In the genomic region with DNA sequence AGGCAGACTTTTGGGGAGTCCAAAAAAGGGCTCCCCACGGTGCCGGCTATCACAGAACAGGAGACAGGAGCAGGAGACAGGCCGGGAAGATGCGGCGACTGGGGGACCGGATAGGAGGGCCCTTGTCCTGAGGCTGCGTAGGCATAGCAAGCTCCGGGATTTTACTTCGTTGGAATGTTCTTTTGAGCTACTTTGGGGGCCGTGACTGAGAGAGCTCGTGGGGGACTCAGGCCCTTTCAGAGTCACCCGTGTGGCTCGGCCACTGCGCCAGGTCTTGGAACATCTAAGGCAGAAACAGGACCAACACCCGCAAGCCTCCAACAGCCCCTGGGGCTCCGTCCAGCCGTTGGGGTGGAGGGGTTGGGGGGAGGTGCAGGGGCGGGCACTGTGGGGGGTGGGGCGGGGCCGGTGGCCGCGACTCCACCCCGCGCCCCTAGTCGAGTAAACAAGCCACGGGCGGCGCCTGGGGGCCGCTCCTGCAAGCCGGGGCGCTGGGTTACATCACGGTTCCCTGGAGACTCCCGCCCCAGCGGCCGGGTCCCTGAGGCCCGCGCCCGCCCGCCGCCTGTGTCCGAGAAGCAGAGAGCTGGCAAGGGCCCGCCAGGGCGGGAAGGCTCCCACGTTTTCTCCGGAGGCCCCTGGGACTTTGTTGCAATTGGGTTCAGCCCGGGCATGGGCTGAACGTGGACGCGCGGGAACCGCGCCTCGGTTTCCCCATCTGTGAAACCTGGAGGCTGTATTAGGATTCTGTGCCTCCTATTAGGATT, we compare ENCODE assay signal across 2 cellular contexts.
TF ChIP-seq lines count a peak whose summit lies in the region.

No MANE protein-coding gene starts in this region.

TF ChIP-seq in GM12878, 131 proteins besides CTCF, POLR2A, EP300 and RAD21:
- TF ChIP-seq, protein P1, sequence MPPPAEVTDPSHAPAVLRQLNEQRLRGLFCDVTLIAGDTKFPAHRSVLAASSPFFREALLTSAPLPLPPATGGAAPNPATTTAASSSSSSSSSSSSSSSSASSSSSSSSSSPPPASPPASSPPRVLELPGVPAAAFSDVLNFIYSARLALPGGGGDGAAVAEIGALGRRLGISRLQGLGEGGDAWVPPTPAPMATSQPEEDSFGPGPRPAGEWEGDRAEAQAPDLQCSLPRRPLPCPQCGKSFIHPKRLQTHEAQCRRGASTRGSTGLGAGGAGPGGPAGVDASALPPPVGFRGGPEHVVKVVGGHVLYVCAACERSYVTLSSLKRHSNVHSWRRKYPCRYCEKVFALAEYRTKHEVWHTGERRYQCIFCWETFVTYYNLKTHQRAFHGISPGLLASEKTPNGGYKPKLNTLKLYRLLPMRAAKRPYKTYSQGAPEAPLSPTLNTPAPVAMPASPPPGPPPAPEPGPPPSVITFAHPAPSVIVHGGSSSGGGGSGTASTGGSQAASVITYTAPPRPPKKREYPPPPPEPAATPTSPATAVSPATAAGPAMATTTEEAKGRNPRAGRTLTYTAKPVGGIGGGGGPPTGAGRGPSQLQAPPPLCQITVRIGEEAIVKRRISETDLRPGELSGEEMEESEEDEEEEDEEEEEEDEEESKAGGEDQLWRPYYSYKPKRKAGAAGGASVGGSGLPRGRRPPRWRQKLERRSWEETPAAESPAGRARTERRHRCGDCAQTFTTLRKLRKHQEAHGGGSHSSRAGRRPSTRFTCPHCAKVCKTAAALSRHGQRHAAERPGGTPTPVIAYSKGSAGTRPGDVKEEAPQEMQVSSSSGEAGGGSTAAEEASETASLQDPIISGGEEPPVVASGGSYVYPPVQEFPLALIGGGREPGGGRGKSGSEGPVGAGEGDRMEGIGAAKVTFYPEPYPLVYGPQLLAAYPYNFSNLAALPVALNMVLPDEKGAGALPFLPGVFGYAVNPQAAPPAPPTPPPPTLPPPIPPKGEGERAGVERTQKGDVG (CRISPR knock-in tag; IDR thresholded peaks at IDR 0.05), result no peak
- peak; percentile 25 for TF ChIP-seq MEF2B (IDR thresholded peaks at IDR 0.05; ENCODE audit: partially characterized antibody, poor library complexity, severe bottlenecking)

TF ChIP-seq in HepG2, 621 proteins besides CTCF, POLR2A, EP300 and RAD21 (continues in another document):
- 0 out of 2 replicates have a peak, but pooled peaks have one; percentile 33 for TF ChIP-seq ZNF674 (CRISPR knock-in tag; IDR thresholded peaks at IDR 0.05; ENCODE audit: low read depth)
- TF ChIP-seq, protein P2, sequence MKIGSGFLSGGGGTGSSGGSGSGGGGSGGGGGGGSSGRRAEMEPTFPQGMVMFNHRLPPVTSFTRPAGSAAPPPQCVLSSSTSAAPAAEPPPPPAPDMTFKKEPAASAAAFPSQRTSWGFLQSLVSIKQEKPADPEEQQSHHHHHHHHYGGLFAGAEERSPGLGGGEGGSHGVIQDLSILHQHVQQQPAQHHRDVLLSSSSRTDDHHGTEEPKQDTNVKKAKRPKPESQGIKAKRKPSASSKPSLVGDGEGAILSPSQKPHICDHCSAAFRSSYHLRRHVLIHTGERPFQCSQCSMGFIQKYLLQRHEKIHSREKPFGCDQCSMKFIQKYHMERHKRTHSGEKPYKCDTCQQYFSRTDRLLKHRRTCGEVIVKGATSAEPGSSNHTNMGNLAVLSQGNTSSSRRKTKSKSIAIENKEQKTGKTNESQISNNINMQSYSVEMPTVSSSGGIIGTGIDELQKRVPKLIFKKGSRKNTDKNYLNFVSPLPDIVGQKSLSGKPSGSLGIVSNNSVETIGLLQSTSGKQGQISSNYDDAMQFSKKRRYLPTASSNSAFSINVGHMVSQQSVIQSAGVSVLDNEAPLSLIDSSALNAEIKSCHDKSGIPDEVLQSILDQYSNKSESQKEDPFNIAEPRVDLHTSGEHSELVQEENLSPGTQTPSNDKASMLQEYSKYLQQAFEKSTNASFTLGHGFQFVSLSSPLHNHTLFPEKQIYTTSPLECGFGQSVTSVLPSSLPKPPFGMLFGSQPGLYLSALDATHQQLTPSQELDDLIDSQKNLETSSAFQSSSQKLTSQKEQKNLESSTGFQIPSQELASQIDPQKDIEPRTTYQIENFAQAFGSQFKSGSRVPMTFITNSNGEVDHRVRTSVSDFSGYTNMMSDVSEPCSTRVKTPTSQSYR (CRISPR knock-in tag; IDR thresholded peaks at IDR 0.05; ENCODE audit: borderline replicate concordance), result peak; percentile 76; the same call in 1 of the 2 replicates
- TF ChIP-seq ZNF33B (CRISPR knock-in tag; IDR thresholded peaks at IDR 0.05), result no peak
- TF ChIP-seq FOXA1 (IDR thresholded peaks at IDR 0.05), result no peak
- TF ChIP-seq FOXA1 (CRISPR knock-in tag; IDR thresholded peaks at IDR 0.05), result peak; percentile 88
- TF ChIP-seq HNRNPLL (IDR thresholded peaks at IDR 0.05; ENCODE audit: low read depth, low read length, poor library complexity, severe bottlenecking), result peak; percentile 30
- peak; percentile 14; the same call in 1 of the 2 replicates for TF ChIP-seq MEIS2 (CRISPR knock-in tag; IDR thresholded peaks at IDR 0.05)
- TF ChIP-seq ZMYM4 (CRISPR knock-in tag; IDR thresholded peaks at IDR 0.05), result peak; percentile 33; the same call in 1 of the 2 replicates
- TF ChIP-seq RBFOX2 (IDR thresholded peaks at IDR 0.05; ENCODE audit: low read depth, low read length), result peak; percentile 81
- no peak; the same call in 1 of the 2 replicates for TF ChIP-seq KLF13 (CRISPR knock-in tag; IDR thresholded peaks at IDR 0.05)
- TF ChIP-seq KDM3A (CRISPR knock-in tag; IDR thresholded peaks at IDR 0.05; ENCODE audit: low read depth), result peak; percentile 68; the same call in 1 of the 2 replicates
- peak; percentile 76; the same call in 1 of the 2 replicates for TF ChIP-seq ZSCAN31 (CRISPR knock-in tag; IDR thresholded peaks at IDR 0.05; ENCODE audit: low read depth)
- TF ChIP-seq, protein P3, sequence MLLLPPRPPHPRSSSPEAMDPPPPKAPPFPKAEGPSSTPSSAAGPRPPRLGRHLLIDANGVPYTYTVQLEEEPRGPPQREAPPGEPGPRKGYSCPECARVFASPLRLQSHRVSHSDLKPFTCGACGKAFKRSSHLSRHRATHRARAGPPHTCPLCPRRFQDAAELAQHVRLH (CRISPR knock-in tag; IDR thresholded peaks at IDR 0.05; ENCODE audit: borderline replicate concordance, low read depth), result no peak
- TF ChIP-seq BCL6 (CRISPR knock-in tag; IDR thresholded peaks at IDR 0.05), result peak; percentile 75
- TF ChIP-seq ISL2 (CRISPR knock-in tag; IDR thresholded peaks at IDR 0.05), result peak; percentile 19; the same call in 1 of the 2 replicates
- TF ChIP-seq HNRNPK (IDR thresholded peaks at IDR 0.05; ENCODE audit: low read depth, low read length, poor library complexity, severe bottlenecking), result peak; percentile 94
- TF ChIP-seq, protein P4, sequence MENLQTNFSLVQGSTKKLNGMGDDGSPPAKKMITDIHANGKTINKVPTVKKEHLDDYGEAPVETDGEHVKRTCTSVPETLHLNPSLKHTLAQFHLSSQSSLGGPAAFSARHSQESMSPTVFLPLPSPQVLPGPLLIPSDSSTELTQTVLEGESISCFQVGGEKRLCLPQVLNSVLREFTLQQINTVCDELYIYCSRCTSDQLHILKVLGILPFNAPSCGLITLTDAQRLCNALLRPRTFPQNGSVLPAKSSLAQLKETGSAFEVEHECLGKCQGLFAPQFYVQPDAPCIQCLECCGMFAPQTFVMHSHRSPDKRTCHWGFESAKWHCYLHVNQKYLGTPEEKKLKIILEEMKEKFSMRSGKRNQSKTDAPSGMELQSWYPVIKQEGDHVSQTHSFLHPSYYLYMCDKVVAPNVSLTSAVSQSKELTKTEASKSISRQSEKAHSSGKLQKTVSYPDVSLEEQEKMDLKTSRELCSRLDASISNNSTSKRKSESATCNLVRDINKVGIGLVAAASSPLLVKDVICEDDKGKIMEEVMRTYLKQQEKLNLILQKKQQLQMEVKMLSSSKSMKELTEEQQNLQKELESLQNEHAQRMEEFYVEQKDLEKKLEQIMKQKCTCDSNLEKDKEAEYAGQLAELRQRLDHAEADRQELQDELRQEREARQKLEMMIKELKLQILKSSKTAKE (CRISPR knock-in tag; IDR thresholded peaks at IDR 0.05; ENCODE audit: borderline replicate concordance), result peak; percentile 34; the same call in 1 of the 2 replicates
- no peak for TF ChIP-seq ZNF292 (CRISPR knock-in tag; IDR thresholded peaks at IDR 0.05; ENCODE audit: borderline replicate concordance, low read depth)
- TF ChIP-seq LCORL (IDR thresholded peaks at IDR 0.05), result no peak
- peak; percentile 66; the same call in 1 of the 2 replicates for TF ChIP-seq LCORL (CRISPR knock-in tag; IDR thresholded peaks at IDR 0.05)
- TF ChIP-seq, protein P5, sequence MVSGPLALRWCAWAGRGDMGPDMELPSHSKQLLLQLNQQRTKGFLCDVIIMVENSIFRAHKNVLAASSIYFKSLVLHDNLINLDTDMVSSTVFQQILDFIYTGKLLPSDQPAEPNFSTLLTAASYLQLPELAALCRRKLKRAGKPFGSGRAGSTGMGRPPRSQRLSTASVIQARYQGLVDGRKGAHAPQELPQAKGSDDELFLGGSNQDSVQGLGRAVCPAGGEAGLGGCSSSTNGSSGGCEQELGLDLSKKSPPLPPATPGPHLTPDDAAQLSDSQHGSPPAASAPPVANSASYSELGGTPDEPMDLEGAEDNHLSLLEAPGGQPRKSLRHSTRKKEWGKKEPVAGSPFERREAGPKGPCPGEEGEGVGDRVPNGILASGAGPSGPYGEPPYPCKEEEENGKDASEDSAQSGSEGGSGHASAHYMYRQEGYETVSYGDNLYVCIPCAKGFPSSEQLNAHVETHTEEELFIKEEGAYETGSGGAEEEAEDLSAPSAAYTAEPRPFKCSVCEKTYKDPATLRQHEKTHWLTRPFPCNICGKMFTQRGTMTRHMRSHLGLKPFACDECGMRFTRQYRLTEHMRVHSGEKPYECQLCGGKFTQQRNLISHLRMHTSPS (CRISPR knock-in tag; IDR thresholded peaks at IDR 0.05; ENCODE audit: low read depth), result peak; percentile 43; the same call in 1 of the 2 replicates
- peak; percentile 78 for TF ChIP-seq FOXA3 (CRISPR knock-in tag; IDR thresholded peaks at IDR 0.05)
- TF ChIP-seq CEBPG (CRISPR knock-in tag; IDR thresholded peaks at IDR 0.05), result peak; percentile 63
- peak; percentile 62; the same call in 1 of the 2 replicates for TF ChIP-seq ZNF788 (CRISPR knock-in tag; IDR thresholded peaks at IDR 0.05; ENCODE audit: borderline replicate concordance)
- TF ChIP-seq, protein P6, sequence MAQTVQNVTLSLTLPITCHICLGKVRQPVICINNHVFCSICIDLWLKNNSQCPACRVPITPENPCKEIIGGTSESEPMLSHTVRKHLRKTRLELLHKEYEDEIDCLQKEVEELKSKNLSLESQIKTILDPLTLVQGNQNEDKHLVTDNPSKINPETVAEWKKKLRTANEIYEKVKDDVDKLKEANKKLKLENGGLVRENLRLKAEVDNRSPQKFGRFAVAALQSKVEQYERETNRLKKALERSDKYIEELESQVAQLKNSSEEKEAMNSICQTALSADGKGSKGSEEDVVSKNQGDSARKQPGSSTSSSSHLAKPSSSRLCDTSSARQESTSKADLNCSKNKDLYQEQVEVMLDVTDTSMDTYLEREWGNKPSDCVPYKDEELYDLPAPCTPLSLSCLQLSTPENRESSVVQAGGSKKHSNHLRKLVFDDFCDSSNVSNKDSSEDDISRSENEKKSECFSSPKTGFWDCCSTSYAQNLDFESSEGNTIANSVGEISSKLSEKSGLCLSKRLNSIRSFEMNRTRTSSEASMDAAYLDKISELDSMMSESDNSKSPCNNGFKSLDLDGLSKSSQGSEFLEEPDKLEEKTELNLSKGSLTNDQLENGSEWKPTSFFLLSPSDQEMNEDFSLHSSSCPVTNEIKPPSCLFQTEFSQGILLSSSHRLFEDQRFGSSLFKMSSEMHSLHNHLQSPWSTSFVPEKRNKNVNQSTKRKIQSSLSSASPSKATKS (CRISPR knock-in tag; IDR thresholded peaks at IDR 0.05), result peak; percentile 62; the same call in 1 of the 2 replicates
- TF ChIP-seq HDAC2 (CRISPR knock-in tag; IDR thresholded peaks at IDR 0.05), result peak; percentile 28; the same call in 1 of the 2 replicates
- peak; percentile 37; the same call in 1 of the 2 replicates for TF ChIP-seq SALL1 (CRISPR knock-in tag; IDR thresholded peaks at IDR 0.05)
- peak; percentile 59; the same call in 1 of the 2 replicates for TF ChIP-seq ZBTB7B (CRISPR knock-in tag; IDR thresholded peaks at IDR 0.05)
- peak; percentile 78; the same call in 1 of the 2 replicates for TF ChIP-seq ZNF747 (CRISPR knock-in tag; IDR thresholded peaks at IDR 0.05; ENCODE audit: borderline replicate concordance)
- no peak for TF ChIP-seq KLF11 (CRISPR knock-in tag; IDR thresholded peaks at IDR 0.05)
- TF ChIP-seq, protein P7, sequence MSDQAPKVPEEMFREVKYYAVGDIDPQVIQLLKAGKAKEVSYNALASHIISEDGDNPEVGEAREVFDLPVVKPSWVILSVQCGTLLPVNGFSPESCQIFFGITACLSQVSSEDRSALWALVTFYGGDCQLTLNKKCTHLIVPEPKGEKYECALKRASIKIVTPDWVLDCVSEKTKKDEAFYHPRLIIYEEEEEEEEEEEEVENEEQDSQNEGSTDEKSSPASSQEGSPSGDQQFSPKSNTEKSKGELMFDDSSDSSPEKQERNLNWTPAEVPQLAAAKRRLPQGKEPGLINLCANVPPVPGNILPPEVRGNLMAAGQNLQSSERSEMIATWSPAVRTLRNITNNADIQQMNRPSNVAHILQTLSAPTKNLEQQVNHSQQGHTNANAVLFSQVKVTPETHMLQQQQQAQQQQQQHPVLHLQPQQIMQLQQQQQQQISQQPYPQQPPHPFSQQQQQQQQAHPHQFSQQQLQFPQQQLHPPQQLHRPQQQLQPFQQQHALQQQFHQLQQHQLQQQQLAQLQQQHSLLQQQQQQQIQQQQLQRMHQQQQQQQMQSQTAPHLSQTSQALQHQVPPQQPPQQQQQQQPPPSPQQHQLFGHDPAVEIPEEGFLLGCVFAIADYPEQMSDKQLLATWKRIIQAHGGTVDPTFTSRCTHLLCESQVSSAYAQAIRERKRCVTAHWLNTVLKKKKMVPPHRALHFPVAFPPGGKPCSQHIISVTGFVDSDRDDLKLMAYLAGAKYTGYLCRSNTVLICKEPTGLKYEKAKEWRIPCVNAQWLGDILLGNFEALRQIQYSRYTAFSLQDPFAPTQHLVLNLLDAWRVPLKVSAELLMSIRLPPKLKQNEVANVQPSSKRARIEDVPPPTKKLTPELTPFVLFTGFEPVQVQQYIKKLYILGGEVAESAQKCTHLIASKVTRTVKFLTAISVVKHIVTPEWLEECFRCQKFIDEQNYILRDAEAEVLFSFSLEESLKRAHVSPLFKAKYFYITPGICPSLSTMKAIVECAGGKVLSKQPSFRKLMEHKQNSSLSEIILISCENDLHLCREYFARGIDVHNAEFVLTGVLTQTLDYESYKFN (CRISPR knock-in tag; conservative IDR thresholded peaks at IDR 0.05), result peak; percentile 51
- TF ChIP-seq, protein P8, sequence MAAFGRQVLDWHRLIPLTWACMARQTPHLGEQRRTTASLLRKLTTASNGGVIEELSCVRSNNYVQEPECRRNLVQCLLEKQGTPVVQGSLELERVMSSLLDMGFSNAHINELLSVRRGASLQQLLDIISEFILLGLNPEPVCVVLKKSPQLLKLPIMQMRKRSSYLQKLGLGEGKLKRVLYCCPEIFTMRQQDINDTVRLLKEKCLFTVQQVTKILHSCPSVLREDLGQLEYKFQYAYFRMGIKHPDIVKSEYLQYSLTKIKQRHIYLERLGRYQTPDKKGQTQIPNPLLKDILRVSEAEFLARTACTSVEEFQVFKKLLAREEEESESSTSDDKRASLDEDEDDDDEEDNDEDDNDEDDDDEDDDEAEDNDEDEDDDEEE (CRISPR knock-in tag; IDR thresholded peaks at IDR 0.05), result no peak
- peak; percentile 43; the same call in 1 of the 2 replicates for TF ChIP-seq KAT8 (CRISPR knock-in tag; IDR thresholded peaks at IDR 0.05)
- TF ChIP-seq, protein P9, sequence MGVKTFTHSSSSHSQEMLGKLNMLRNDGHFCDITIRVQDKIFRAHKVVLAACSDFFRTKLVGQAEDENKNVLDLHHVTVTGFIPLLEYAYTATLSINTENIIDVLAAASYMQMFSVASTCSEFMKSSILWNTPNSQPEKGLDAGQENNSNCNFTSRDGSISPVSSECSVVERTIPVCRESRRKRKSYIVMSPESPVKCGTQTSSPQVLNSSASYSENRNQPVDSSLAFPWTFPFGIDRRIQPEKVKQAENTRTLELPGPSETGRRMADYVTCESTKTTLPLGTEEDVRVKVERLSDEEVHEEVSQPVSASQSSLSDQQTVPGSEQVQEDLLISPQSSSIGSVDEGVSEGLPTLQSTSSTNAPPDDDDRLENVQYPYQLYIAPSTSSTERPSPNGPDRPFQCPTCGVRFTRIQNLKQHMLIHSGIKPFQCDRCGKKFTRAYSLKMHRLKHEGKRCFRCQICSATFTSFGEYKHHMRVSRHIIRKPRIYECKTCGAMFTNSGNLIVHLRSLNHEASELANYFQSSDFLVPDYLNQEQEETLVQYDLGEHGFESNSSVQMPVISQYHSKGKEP (CRISPR knock-in tag; IDR thresholded peaks at IDR 0.05), result no peak
